Comparison of ENCODE assay signal across 17 cellular contexts in genomic region chr4:126221717-126222116, GRCh38.
"Had no signal": no experiment of that assay in that cellular context is flagged by ENCODE, and none has a peak within 500 bp of the region (broad histone marks: within the 10 kb centered on the region; RNA-seq: fewer than 3 reads in every experiment).

No MANE protein-coding gene starts in this region.

- H3K27me3 ChIP-seq: cardiac muscle cell, foreskin keratinocyte, ovary, sigmoid colon, spleen, thyroid gland had no signal

- H3K4me3 Mint-ChIP-seq: activated B cell treated with CpG ODN at 0.5 μM for 24 hours; activated CD4-positive, alpha-beta memory T cell treated with anti-CD3 and anti-CD28 coated beads for 36 hours; activated T-helper 1 cell treated with anti-CD3 and anti-CD28 coated beads, Interleukin-12 subunit alpha, Interleukin-12 subunit beta, Interleukin-2, Interleukin-4 antibody, amounts not matched to agents 30 ng/mL and 10 ng/mL and 1 ng/mL, durations not matched to agents 14 hours and 24 hours and 36 hours; effector memory CD8-positive, alpha-beta T cell; stimulated activated naive B cell treated with anti-CD40 and anti-IgM and Interleukin-4, amounts not matched to agents 10 μg/mL and 1 μg/mL and 100 μg/mL, for 72 hours had no signal

- H3K9me3 Mint-ChIP-seq: activated naive CD4-positive, alpha-beta T cell treated with anti-CD3 and anti-CD28 coated beads, Interleukin-2, amount 50 U/mL, for 72 hours; activated T-helper 1 cell treated with anti-CD3 and anti-CD28 coated beads, Interleukin-12 subunit alpha, Interleukin-12 subunit beta, Interleukin-2, Interleukin-4 antibody, amounts not matched to agents 30 ng/mL and 10 ng/mL and 1 ng/mL, durations not matched to agents 14 hours and 24 hours and 36 hours; stimulated activated naive B cell treated with anti-CD40 and anti-IgM and Interleukin-4, amounts not matched to agents 10 μg/mL and 1 μg/mL and 100 μg/mL, for 72 hours had no signal

- H3K4me3 ChIP-seq: cardiac muscle cell, ovary, sigmoid colon, spleen, thyroid gland had no signal

- H3K36me3 Mint-ChIP-seq: activated CD4-positive, alpha-beta memory T cell treated with anti-CD3 and anti-CD28 coated beads for 36 hours; activated naive CD4-positive, alpha-beta T cell treated with anti-CD3 and anti-CD28 coated beads, Interleukin-2, amount 50 U/mL, for 72 hours; stimulated activated naive B cell treated with anti-CD40 and anti-IgM and Interleukin-4, amounts not matched to agents 10 μg/mL and 1 μg/mL and 100 μg/mL, for 72 hours had no signal

- H3K27me3 Mint-ChIP-seq: activated B cell treated with CpG ODN at 0.5 μM for 24 hours; activated CD4-positive, alpha-beta memory T cell treated with anti-CD3 and anti-CD28 coated beads for 36 hours; effector memory CD8-positive, alpha-beta T cell; stimulated activated naive B cell treated with anti-CD40 and anti-IgM and Interleukin-4, amounts not matched to agents 10 μg/mL and 1 μg/mL and 100 μg/mL, for 72 hours had no signal

- H3K27ac Mint-ChIP-seq: activated B cell treated with CpG ODN at 0.5 μM for 24 hours; activated CD4-positive, alpha-beta memory T cell treated with anti-CD3 and anti-CD28 coated beads for 36 hours; activated naive CD4-positive, alpha-beta T cell treated with anti-CD3 and anti-CD28 coated beads, Interleukin-2, amount 50 U/mL, for 72 hours; activated T-helper 1 cell treated with anti-CD3 and anti-CD28 coated beads, Interleukin-12 subunit alpha, Interleukin-12 subunit beta, Interleukin-2, Interleukin-4 antibody, amounts not matched to agents 30 ng/mL and 10 ng/mL and 1 ng/mL, durations not matched to agents 14 hours and 24 hours and 36 hours; effector memory CD8-positive, alpha-beta T cell; stimulated activated naive B cell treated with anti-CD40 and anti-IgM and Interleukin-4, amounts not matched to agents 10 μg/mL and 1 μg/mL and 100 μg/mL, for 72 hours had no signal

- H3K36me3 ChIP-seq: cardiac muscle cell, ovary, sigmoid colon, spleen, thyroid gland had no signal

- H3K4me1 Mint-ChIP-seq: activated B cell treated with CpG ODN at 0.5 μM for 24 hours; stimulated activated naive B cell treated with anti-CD40 and anti-IgM and Interleukin-4, amounts not matched to agents 10 μg/mL and 1 μg/mL and 100 μg/mL, for 72 hours had no signal

- DNase-seq: activated B cell treated with CpG ODN at 0.5 μM for 24 hours; activated CD4-positive, alpha-beta memory T cell treated with anti-CD3 and anti-CD28 coated beads for 36 hours; activated CD4-positive, alpha-beta T cell treated with anti-CD3 and anti-CD28 coated beads for 4 hours; activated gamma-delta T cell treated with Interleukin-2 at 50 U/mL for 16 hours; activated T-cell treated with anti-CD3 and anti-CD28 coated beads for 4 hours; effector memory CD8-positive, alpha-beta T cell; foreskin keratinocyte; mammary epithelial cell; ovary; sigmoid colon; spleen; stimulated activated naive B cell treated with anti-CD40 and anti-IgM and Interleukin-4, amounts not matched to agents 10 μg/mL and 1 μg/mL and 100 μg/mL, for 72 hours; thyroid gland had no signal

- H3K27ac ChIP-seq: cardiac muscle cell, foreskin keratinocyte, ovary, sigmoid colon, spleen, thyroid gland had no signal

- ATAC-seq: activated naive CD4-positive, alpha-beta T cell treated with anti-CD3 and anti-CD28 coated beads, Interleukin-2, amount 50 U/mL, for 72 hours; effector memory CD8-positive, alpha-beta T cell; foreskin keratinocyte; left lobe of liver; stimulated activated naive B cell treated with anti-CD40 and anti-IgM and Interleukin-4, amounts not matched to agents 10 μg/mL and 1 μg/mL and 100 μg/mL, for 72 hours had no signal

- H3K9me3 ChIP-seq: ovary, sigmoid colon, spleen, thyroid gland had no signal

- H3K4me1 ChIP-seq: foreskin keratinocyte, sigmoid colon, spleen, thyroid gland had no signal
